In the genomic region with DNA sequence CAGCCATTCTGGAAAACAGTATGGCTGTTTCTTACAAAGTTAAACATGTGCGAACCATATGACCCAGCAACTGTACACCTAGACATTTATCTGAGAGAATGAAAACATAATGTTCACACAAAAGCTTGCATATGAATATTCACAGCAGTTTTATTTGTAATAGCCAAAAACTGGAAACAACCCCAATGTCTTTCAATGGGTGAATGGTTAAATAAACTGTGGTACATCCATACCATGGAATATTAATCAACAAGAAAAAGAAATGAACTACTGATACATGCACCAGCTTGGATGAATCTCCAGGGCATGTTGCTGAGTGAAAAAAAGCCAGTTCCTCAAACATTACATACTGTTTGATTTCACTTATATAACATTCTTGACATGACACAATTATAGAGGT, we compare ENCODE assay signal across 9 cellular contexts. TPM values are rescaled to one million over a fixed set of nuclear protein-coding genes. Genes with fewer than 3 reads are reported as not detected.
"Had no signal": no experiment of that assay in that cellular context is flagged by ENCODE, and none has a peak within 500 bp of the region (broad histone marks: within the 10 kb centered on the region; RNA-seq: fewer than 3 reads in every experiment).

No MANE protein-coding gene starts in this region.

- H3K27ac ChIP-seq: HL-60 had no signal

- DNase-seq: IMR-90, KBM-7, KG1 had no signal

- H3K27ac Mint-ChIP-seq: IgD-negative memory B cell had no signal

- H3K4me3 ChIP-seq: K562 had no signal

- ATAC-seq: HepG2, K562 had no signal

- H3K4me3 Mint-ChIP-seq: IgD-negative memory B cell had no signal

RNA-seq across cellular contexts. Expression of a gene that starts 37.3 kb away (rescaled TPM):
- total RNA-seq: HepG2, HT-29, HT1080, IMR-90, K562 had no signal
- polyA plus RNA-seq: IgD-negative memory B cell, IMR-90, K562 had no signal
